In the genomic region with DNA sequence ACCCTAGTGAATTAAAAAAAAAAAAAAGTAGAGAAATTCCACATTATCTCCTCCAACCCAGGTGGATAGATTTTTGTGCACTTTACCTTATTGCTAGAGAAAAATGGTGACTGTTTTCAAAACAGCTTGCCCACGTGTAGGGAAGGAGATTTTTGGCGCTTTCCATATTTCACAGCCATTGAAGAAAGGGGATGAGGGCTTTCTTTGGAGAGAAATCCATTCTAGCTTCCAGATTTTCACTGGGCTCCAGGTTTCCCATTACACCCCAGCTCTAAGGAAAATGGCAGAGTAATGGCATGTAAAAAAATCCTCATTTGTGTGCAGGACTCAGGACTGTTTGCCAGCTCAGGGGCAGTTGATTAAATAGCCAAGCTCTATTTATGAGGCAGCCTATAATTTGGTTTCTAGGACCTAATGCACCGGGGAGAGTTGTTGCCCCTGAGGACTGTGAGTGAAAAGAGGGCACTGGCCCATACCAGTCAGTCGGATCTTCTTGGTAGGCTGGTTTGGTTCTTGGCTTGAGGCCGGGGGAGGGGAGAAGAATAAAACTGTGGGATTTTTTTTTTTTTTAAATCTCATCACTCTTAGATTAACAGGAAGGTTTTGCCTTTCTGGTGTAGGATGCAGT, we compare ENCODE assay signal across 8 cellular contexts. TPM values are rescaled to one million over a fixed set of nuclear protein-coding genes. Genes with fewer than 3 reads are reported as not detected.
DNase-seq lines count a peak whose midpoint lies in the region; ATAC-seq and TF ChIP-seq lines count a peak whose summit lies in the region.

No MANE protein-coding gene starts in this region.

- intact Hi-C loops in right cardiac atrium (cut with DNase I), result loop anchor here in 3 of 4 donors (2.0 to 10.0 kb wide), 3 partner anchors 51 to 95 kb away; partner anchors contain the start of gene PIGV (in 1 of the 3)
- intact Hi-C loops in stomach (cut with DNase I; ENCODE audit: low total_unique reads), result no loop called here

- H3K4me3 Mint-ChIP-seq in WTC11, result peak overlapping the region; percentile 86

- ATAC-seq in WTC11 (no peak), right cardiac atrium (no peak), GM21529 (IDR thresholded peaks at IDR 0.05; ENCODE audit: unreplicated experiment) (no peak)

- H3K27me3 ChIP-seq in right cardiac atrium (ENCODE audit: control insufficient read depth, insufficient read depth), result no peaks in the 10 kb centered on the region
- no peaks in the 10 kb centered on the region for H3K27me3 ChIP-seq in stomach

- POLR2A ChIA-PET in WTC11 (lab: Charles Lee), result interaction anchor here (0.7 to 2.8 kb wide), 10 partner anchors 8 to 193 kb away, joined by 3 to 19 read pairs (median 4); partner anchors contain the start of gene PIGV

- H3K4me3 ChIP-seq in right cardiac atrium (ENCODE audit: low read length) (peak overlapping the region; percentile 55), stomach (peak overlapping the region; percentile 49 to 63 (median 58))

- TF ChIP-seq CTCF in WTC11 (IDR thresholded peaks at IDR 0.05) (no peak), stomach (IDR thresholded peaks at IDR 0.05) (no peak)

- TF ChIP-seq POLR2A in stomach (IDR thresholded peaks at IDR 0.05), result no peak

- H3K36me3 ChIP-seq in stomach, result no peaks in the 10 kb centered on the region

- H3K4me1 ChIP-seq in right cardiac atrium (ENCODE audit: control insufficient read depth, insufficient read depth, low read length), result peaks cover 3% of the 10 kb centered on the region
- H3K4me1 ChIP-seq in stomach, result peaks cover 36 to 58% (median 49%) of the 10 kb centered on the region in 4 donors

- peaks cover 34% of the 10 kb centered on the region for H3K4me1 Mint-ChIP-seq in WTC11

- peak overlapping the region; percentile 100 for H3K27ac Mint-ChIP-seq in WTC11

- no peaks in the 10 kb centered on the region for H3K9me3 ChIP-seq in right cardiac atrium (ENCODE audit: control insufficient read depth, low read length)
- H3K9me3 ChIP-seq in stomach, result no peaks in the 10 kb centered on the region

- no peaks in the 10 kb centered on the region for H3K9me3 Mint-ChIP-seq in WTC11

- H3K36me3 Mint-ChIP-seq in WTC11, result no peaks in the 10 kb centered on the region

- CTCF ChIA-PET in WTC11 (lab: Charles Lee), result interaction anchor here (0.5 to 5.0 kb wide), 15 partner anchors 8 to 461 kb away, joined by 3 to 54 read pairs (median 4); partner anchors contain the start of genes PIGV and SLC9A1

- H3K27me3 Mint-ChIP-seq in WTC11 (ENCODE audit: low read depth), result no peaks in the 10 kb centered on the region

- peak overlapping the region; percentile 97 for H3K27ac ChIP-seq in right cardiac atrium (ENCODE audit: low read length)
- peak overlapping the region; percentile 94 to 98 (median 97) for H3K27ac ChIP-seq in stomach

- 20% methylated on average over 5 of the region's 5 CpGs for WGBS in right cardiac atrium
- 17 to 32% (median 20%) methylated on average over 5 of the region's 5 CpGs for WGBS in stomach, 5 donors

- peak; percentile 28 for DNase-seq in NCI-H2171 treated with DMSO at 0.1 percent for 48 hours (lab: John Stamatoyannopoulos, UW)
- DNase-seq in NCI-H2171 (lab: John Stamatoyannopoulos, UW), result no peak
- no peak for DNase-seq in WTC11 (ENCODE audit: low spot score)
- DNase-seq in right cardiac atrium, result no peak
- no peak for DNase-seq in stomach
- DNase-seq in hippocampal formation (lab: John Stamatoyannopoulos, UW), result no peak
- DNase-seq in GOT3 (lab: John Stamatoyannopoulos, UW), result no peak

- no peak for TF ChIP-seq EP300 in stomach (IDR thresholded peaks at IDR 0.05)

TF ChIP-seq in WTC11, 78 proteins besides CTCF, POLR2A, EP300 and RAD21 (continues in another document):
- no peak for TF ChIP-seq TEAD4 (CRISPR knock-in tag; IDR thresholded peaks at IDR 0.05)
- TF ChIP-seq FOXK1 (CRISPR knock-in tag; IDR thresholded peaks at IDR 0.05), result no peak
- TF ChIP-seq ZNF396 (CRISPR knock-in tag; IDR thresholded peaks at IDR 0.05; ENCODE audit: borderline replicate concordance), result no peak
- TF ChIP-seq ZNF232 (CRISPR knock-in tag; IDR thresholded peaks at IDR 0.05), result no peak
- TF ChIP-seq SMAD3 (CRISPR knock-in tag; IDR thresholded peaks at IDR 0.05; ENCODE audit: borderline replicate concordance), result no peak
- TF ChIP-seq, protein P1, sequence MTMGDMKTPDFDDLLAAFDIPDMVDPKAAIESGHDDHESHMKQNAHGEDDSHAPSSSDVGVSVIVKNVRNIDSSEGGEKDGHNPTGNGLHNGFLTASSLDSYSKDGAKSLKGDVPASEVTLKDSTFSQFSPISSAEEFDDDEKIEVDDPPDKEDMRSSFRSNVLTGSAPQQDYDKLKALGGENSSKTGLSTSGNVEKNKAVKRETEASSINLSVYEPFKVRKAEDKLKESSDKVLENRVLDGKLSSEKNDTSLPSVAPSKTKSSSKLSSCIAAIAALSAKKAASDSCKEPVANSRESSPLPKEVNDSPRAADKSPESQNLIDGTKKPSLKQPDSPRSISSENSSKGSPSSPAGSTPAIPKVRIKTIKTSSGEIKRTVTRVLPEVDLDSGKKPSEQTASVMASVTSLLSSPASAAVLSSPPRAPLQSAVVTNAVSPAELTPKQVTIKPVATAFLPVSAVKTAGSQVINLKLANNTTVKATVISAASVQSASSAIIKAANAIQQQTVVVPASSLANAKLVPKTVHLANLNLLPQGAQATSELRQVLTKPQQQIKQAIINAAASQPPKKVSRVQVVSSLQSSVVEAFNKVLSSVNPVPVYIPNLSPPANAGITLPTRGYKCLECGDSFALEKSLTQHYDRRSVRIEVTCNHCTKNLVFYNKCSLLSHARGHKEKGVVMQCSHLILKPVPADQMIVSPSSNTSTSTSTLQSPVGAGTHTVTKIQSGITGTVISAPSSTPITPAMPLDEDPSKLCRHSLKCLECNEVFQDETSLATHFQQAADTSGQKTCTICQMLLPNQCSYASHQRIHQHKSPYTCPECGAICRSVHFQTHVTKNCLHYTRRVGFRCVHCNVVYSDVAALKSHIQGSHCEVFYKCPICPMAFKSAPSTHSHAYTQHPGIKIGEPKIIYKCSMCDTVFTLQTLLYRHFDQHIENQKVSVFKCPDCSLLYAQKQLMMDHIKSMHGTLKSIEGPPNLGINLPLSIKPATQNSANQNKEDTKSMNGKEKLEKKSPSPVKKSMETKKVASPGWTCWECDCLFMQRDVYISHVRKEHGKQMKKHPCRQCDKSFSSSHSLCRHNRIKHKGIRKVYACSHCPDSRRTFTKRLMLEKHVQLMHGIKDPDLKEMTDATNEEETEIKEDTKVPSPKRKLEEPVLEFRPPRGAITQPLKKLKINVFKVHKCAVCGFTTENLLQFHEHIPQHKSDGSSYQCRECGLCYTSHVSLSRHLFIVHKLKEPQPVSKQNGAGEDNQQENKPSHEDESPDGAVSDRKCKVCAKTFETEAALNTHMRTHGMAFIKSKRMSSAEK (CRISPR knock-in tag; IDR thresholded peaks at IDR 0.05; ENCODE audit: borderline replicate concordance), result no peak
- TF ChIP-seq, protein P2, sequence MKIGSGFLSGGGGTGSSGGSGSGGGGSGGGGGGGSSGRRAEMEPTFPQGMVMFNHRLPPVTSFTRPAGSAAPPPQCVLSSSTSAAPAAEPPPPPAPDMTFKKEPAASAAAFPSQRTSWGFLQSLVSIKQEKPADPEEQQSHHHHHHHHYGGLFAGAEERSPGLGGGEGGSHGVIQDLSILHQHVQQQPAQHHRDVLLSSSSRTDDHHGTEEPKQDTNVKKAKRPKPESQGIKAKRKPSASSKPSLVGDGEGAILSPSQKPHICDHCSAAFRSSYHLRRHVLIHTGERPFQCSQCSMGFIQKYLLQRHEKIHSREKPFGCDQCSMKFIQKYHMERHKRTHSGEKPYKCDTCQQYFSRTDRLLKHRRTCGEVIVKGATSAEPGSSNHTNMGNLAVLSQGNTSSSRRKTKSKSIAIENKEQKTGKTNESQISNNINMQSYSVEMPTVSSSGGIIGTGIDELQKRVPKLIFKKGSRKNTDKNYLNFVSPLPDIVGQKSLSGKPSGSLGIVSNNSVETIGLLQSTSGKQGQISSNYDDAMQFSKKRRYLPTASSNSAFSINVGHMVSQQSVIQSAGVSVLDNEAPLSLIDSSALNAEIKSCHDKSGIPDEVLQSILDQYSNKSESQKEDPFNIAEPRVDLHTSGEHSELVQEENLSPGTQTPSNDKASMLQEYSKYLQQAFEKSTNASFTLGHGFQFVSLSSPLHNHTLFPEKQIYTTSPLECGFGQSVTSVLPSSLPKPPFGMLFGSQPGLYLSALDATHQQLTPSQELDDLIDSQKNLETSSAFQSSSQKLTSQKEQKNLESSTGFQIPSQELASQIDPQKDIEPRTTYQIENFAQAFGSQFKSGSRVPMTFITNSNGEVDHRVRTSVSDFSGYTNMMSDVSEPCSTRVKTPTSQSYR (CRISPR knock-in tag; IDR thresholded peaks at IDR 0.05), result no peak
- TF ChIP-seq ATF3 (CRISPR knock-in tag; conservative IDR thresholded peaks at IDR 0.05), result no peak
- TF ChIP-seq RELA (CRISPR knock-in tag; IDR thresholded peaks at IDR 0.05; ENCODE audit: borderline replicate concordance), result no peak
- no peak for TF ChIP-seq ATF6 (CRISPR knock-in tag; IDR thresholded peaks at IDR 0.05)
- no peak for TF ChIP-seq IRF2 (CRISPR knock-in tag; IDR thresholded peaks at IDR 0.05; ENCODE audit: borderline replicate concordance, low read depth)
- no peak for TF ChIP-seq ESRRA (CRISPR knock-in tag; IDR thresholded peaks at IDR 0.05; ENCODE audit: borderline replicate concordance)
- no peak for TF ChIP-seq TCF7 (CRISPR knock-in tag; IDR thresholded peaks at IDR 0.05; ENCODE audit: low read depth)
- no peak for TF ChIP-seq NFYB (CRISPR knock-in tag; conservative IDR thresholded peaks at IDR 0.05; ENCODE audit: low read depth)

RNA-seq across cellular contexts. Expression of gene ARID1A, which starts 2.1 kb away (rescaled TPM):
- total RNA-seq in WTC11 (2021), result 98.0 to 105 TPM (median 103 TPM) in 3 replicates
- 10 to 100 TPM; 33.1 to 45.3 (median 40.0) TPM for total RNA-seq in right cardiac atrium
- polyA plus RNA-seq in right cardiac atrium, result 15.7 TPM
- total RNA-seq in stomach, result 10 to 100 TPM; 42.9 to 74.2 (median 50.1) TPM
- polyA plus RNA-seq in stomach, result 10 to 100 TPM in 2 of 3 donors, 1 to 10 TPM in 1; 9.9 to 10.8 (median 10.4) TPM
